8 cellular contexts compared by ENCODE assay signal in genomic region chrX:110853610-110854009, GRCh38. TPM values are rescaled to one million over a fixed set of nuclear protein-coding genes. Genes with fewer than 3 reads are reported as not detected.
A peak's percentile ranks its signal among the peaks of the same experiment; 100 is the strongest.
DNase-seq lines count a peak whose midpoint lies in the region.

No MANE protein-coding gene starts in this region.

- H3K4me3 ChIP-seq in Karpas-422 (ENCODE audit: low read length), result no peak overlapping the region
- no peak overlapping the region for H3K4me3 ChIP-seq in SJCRH30

- no peak overlapping the region for H3K9ac ChIP-seq in Karpas-422 (ENCODE audit: low read length)

- no peak overlapping the region for H3K27ac Mint-ChIP-seq in immature natural killer cell
- H3K27ac Mint-ChIP-seq in activated CD4-positive, alpha-beta memory T cell treated with anti-CD3 and anti-CD28 coated beads for 36 hours, result no peak overlapping the region

- H3K27ac ChIP-seq in Karpas-422 (ENCODE audit: low read length) (no peak overlapping the region), SJCRH30 (no peak overlapping the region)

- H4K20me1 ChIP-seq in Karpas-422 (ENCODE audit: insufficient read depth, low read depth, low read length), result no peaks in the 10 kb centered on the region

- no peaks in the 10 kb centered on the region for H3K4me1 Mint-ChIP-seq in immature natural killer cell
- no peaks in the 10 kb centered on the region for H3K4me1 Mint-ChIP-seq in activated CD4-positive, alpha-beta memory T cell treated with anti-CD3 and anti-CD28 coated beads for 36 hours (ENCODE audit: low read depth)

- DNase-seq in ELR (ENCODE audit: low read depth), result peak; percentile 53
- DNase-seq in Karpas-422, result peak; percentile 52
- DNase-seq in SJCRH30, result peak; percentile 68 to 87
- DNase-seq in iPS-NIHi7 (ENCODE audit: extremely low spot score), result peak; percentile 73
- DNase-seq in SKM-1 (lab: John Stamatoyannopoulos, UW; ENCODE audit: unreplicated experiment), result no peak
- no peak for DNase-seq in immature natural killer cell
- DNase-seq in activated CD4-positive, alpha-beta memory T cell treated with anti-CD3 and anti-CD28 coated beads for 36 hours, result no peak
- no peak for DNase-seq in GOT3 (lab: John Stamatoyannopoulos, UW)

- no peak overlapping the region for H2AFZ ChIP-seq in Karpas-422 (ENCODE audit: low read length)

- H3K4me2 ChIP-seq in Karpas-422 (ENCODE audit: low read depth, low read length, poor library complexity, severe bottlenecking), result no peak overlapping the region

- no peaks in the 10 kb centered on the region for H3K79me2 ChIP-seq in Karpas-422 (ENCODE audit: low read length)

- H3K4me3 Mint-ChIP-seq in immature natural killer cell, result no peak overlapping the region
- H3K4me3 Mint-ChIP-seq in activated CD4-positive, alpha-beta memory T cell treated with anti-CD3 and anti-CD28 coated beads for 36 hours, result no peak overlapping the region

- no peaks in the 10 kb centered on the region for H3K9me3 Mint-ChIP-seq in immature natural killer cell
- H3K9me3 Mint-ChIP-seq in activated CD4-positive, alpha-beta memory T cell treated with anti-CD3 and anti-CD28 coated beads for 36 hours, result no peaks in the 10 kb centered on the region

- H3K9me2 ChIP-seq in Karpas-422 (replicated peaks; ENCODE audit: insufficient read depth, low read length), result no peaks in the 10 kb centered on the region

- intact Hi-C loops in activated CD4-positive, alpha-beta memory T cell treated with anti-CD3 and anti-CD28 coated beads for 36 hours (cut with micrococcal nuclease), result loop anchor here (2.0 to 5.0 kb wide), 2 partner anchors 245 to 594 kb away; no protein-coding TSS in a partner anchor

- CTCF ChIA-PET in activated CD4-positive, alpha-beta memory T cell treated with anti-CD3 and anti-CD28 coated beads for 36 hours (lab: Charles Lee), result interaction anchor here (0.7 to 2.1 kb wide), 4 partner anchors 247 to 592 kb away, joined by 3 to 11 read pairs (median 4); no protein-coding TSS in a partner anchor

- no peaks in the 10 kb centered on the region for H3K36me3 Mint-ChIP-seq in immature natural killer cell
- no peaks in the 10 kb centered on the region for H3K36me3 Mint-ChIP-seq in activated CD4-positive, alpha-beta memory T cell treated with anti-CD3 and anti-CD28 coated beads for 36 hours

- H3K4me1 ChIP-seq in Karpas-422 (ENCODE audit: low read length) (no peaks in the 10 kb centered on the region), SJCRH30 (0 out of 2 replicates have a peak, but pooled peaks cover 4% of the 10 kb centered on the region)

- H3K27me3 ChIP-seq in Karpas-422 (ENCODE audit: low read length) (no peaks in the 10 kb centered on the region), SJCRH30 (no peaks in the 10 kb centered on the region)

- H3K9me3 ChIP-seq in Karpas-422 (ENCODE audit: low read length), result no peaks in the 10 kb centered on the region
- H3K9me3 ChIP-seq in SJCRH30 (replicated peaks), result no peaks in the 10 kb centered on the region

- H3K27me3 Mint-ChIP-seq in immature natural killer cell (ENCODE audit: low read depth in 3 of 3), result peaks cover 2 to 5% (median 5%) of the 10 kb centered on the region in 3 donors
- peaks cover 2% of the 10 kb centered on the region for H3K27me3 Mint-ChIP-seq in activated CD4-positive, alpha-beta memory T cell treated with anti-CD3 and anti-CD28 coated beads for 36 hours

- H3K36me3 ChIP-seq in Karpas-422 (ENCODE audit: insufficient read depth, low read length) (no peaks in the 10 kb centered on the region), SJCRH30 (no peaks in the 10 kb centered on the region)

- POLR2A ChIA-PET in activated CD4-positive, alpha-beta memory T cell treated with anti-CD3 and anti-CD28 coated beads for 36 hours (lab: Charles Lee), result no interaction called here

RNA-seq across cellular contexts. Expression of gene CHRDL1, which starts 58.0 kb away (rescaled TPM):
- total RNA-seq in Karpas-422 (2014; rRNA removed; shearing (Covaris generic); ENCODE audit: low replicate concordance), result not detected in 2 replicates
- 2.2 and 2.7 TPM in 2 replicates for total RNA-seq in SJCRH30 (2014; rRNA removed; shearing (Covaris generic))
- polyA plus RNA-seq in immature natural killer cell, result not detected
- total RNA-seq in activated CD4-positive, alpha-beta memory T cell treated with anti-CD3 and anti-CD28 coated beads for 36 hours, result not detected

Comparison
In these comparisons a context has a peak if more than half of its experiments do, and no peak if none do; other contexts are left out.
1. DNase-seq: peak in ELR (single experiment), Karpas-422 (single experiment), SJCRH30 (2 of 2) and iPS-NIHi7 (single experiment); none in SKM-1 (single experiment), immature natural killer cell (0 of 3), activated CD4-positive, alpha-beta memory T cell treated with anti-CD3 and anti-CD28 coated beads for 36 hours (single experiment) and GOT3 (single experiment).